Comparison of ENCODE assay signal across 7 cellular contexts in the genomic region with DNA sequence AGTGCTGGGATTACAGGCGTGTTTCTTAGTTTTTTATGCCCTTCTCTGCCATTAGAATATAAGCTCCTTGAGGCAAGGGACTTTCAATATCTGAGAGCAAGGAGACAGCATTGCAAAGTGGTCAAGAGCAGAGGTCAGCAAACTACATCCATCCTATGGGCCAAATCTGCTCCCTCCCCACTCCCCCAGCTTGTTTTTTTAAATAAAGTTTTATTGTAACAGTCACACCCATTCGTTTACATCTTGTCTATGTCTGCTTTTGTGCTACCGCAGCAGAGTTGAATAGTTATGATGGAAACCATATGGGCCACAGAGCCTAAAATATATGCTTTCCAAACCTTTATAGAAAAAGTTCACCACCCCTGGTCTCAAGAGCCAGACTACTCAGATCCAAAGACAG.
"Had no signal": no experiment of that assay in that cellular context is flagged by ENCODE, and none has a peak within 500 bp of the region (broad histone marks: within the 10 kb centered on the region; RNA-seq: fewer than 3 reads in every experiment).

No MANE protein-coding gene starts in this region.

- H3K27ac ChIP-seq: KMS-11 had no signal

- H3K4me2 ChIP-seq: GM23338, KMS-11 had no signal

- H3K27ac Mint-ChIP-seq: GM23338, H9 had no signal

- DNase-seq: H9, HCEC 1CT, KBM-7 had no signal

- ATAC-seq: GM23338 had no signal

- H3K9me3 Mint-ChIP-seq: GM23338, H9 had no signal

- H3K4me3 ChIP-seq: GM23338 had no signal

- FAIRE-seq: H1, H54 had no signal

- H3K4me3 Mint-ChIP-seq: GM23338, H9 had no signal

- H3K9ac ChIP-seq: KMS-11 had no signal

- H2AFZ ChIP-seq: GM23338 had no signal
